In genomic region chr16:87524407-87524806, GRCh38 we compare ENCODE assay signal across 1 cellular context.
TF ChIP-seq lines count a peak whose summit lies in the region.

No MANE protein-coding gene starts in this region.

TF ChIP-seq in K562, 482 proteins besides CTCF, POLR2A, EP300 and RAD21 (continued from another document):
- TF ChIP-seq CREBBP (IDR thresholded peaks at IDR 0.05; ENCODE audit: low read depth, low read length) (peak; percentile 95), CHD2 (IDR thresholded peaks at IDR 0.05; ENCODE audit: low read depth, low read length) (no peak), MITF (IDR thresholded peaks at IDR 0.05) (no peak), SMARCA5 (IDR thresholded peaks at IDR 0.05) (no peak), TSHZ1 (CRISPR knock-in tag; IDR thresholded peaks at IDR 0.05) (no peak)
TF ChIP-seq in K562: peak in this region for 3.
